In genomic region chr20:32597714-32598113, GRCh38 we compare ENCODE assay signal across 23 cellular contexts. TPM values are rescaled to one million over a fixed set of nuclear protein-coding genes. Genes with fewer than 3 reads are reported as not detected.
A peak's percentile ranks its signal among the peaks of the same experiment; 100 is the strongest.
DNase-seq lines count a peak whose midpoint lies in the region; ATAC-seq, FAIRE-seq and TF ChIP-seq lines count a peak whose summit lies in the region.
"Had no signal": no experiment of that assay in that cellular context is flagged by ENCODE, and none has a peak within 500 bp of the region (broad histone marks: within the 10 kb centered on the region; RNA-seq: fewer than 3 reads in every experiment).

No MANE protein-coding gene starts in this region.

- peaks cover 23 to 66% of the 10 kb centered on the region in 2 experiments for H3K27me3 ChIP-seq in HepG2 (ENCODE audit: control insufficient read depth in 1 of 2, insufficient read depth in 2 of 2, low read length in 2 of 2)
- H3K27me3 ChIP-seq in right lobe of liver = no peaks in the 10 kb centered on the region
- no peaks in the 10 kb centered on the region; a peak in 1 of 7 replicates for H3K27me3 ChIP-seq in H1 (replicated peaks in 1 of 4; ENCODE audit: control insufficient read depth in 3 of 4, extremely low read depth in 1 of 4, insufficient read depth in 3 of 4, low read length in 3 of 4)
- peaks cover 0 to 33% (median 0%) of the 10 kb centered on the region in 3 experiments for H3K27me3 ChIP-seq in neuronal stem cell (ENCODE audit: control insufficient read depth in 3 of 3, insufficient read depth in 3 of 3, low read depth in 1 of 3, low read length in 3 of 3)
- no peaks in the 10 kb centered on the region for H3K27me3 ChIP-seq in CD8-positive, alpha-beta T cell (ENCODE audit: insufficient read depth, low read length)
- H3K27me3 ChIP-seq: BLaER1 had no signal

- H3K27ac Mint-ChIP-seq in CD8-positive, alpha-beta T cell = no peak overlapping the region
- H3K27ac Mint-ChIP-seq: GM23338 had no signal

- no peak overlapping the region for H4K5ac ChIP-seq in H1 (ENCODE audit: insufficient read length, low read depth, low read length)

- H3K23ac ChIP-seq in H1 (ENCODE audit: insufficient read length) (no peak overlapping the region), neuronal stem cell (ENCODE audit: low read depth, low read length, poor library complexity) (no peak overlapping the region)

- H3K4me3 ChIP-seq in HepG2 (replicated peaks in 1 of 3; ENCODE audit: insufficient read depth in 1 of 3, low read depth in 2 of 3, low read length in 3 of 3) (no peak overlapping the region), right lobe of liver (no peak overlapping the region), H1 (ENCODE audit: extremely low read depth in 1 of 4, insufficient read depth in 2 of 4, low read depth in 3 of 4, low read length in 4 of 4) (no peak overlapping the region), neuronal stem cell (ENCODE audit: low read length in 2 of 2) (no peak overlapping the region)
- no peak overlapping the region for H3K4me3 ChIP-seq in CD8-positive, alpha-beta T cell (ENCODE audit: low read depth, low read length)
- H3K4me3 ChIP-seq: BLaER1, GM12878, GM23338, HAP-1 had no signal

- H4K91ac ChIP-seq in H1 (replicated peaks; ENCODE audit: insufficient read length, low read length) (no peak overlapping the region), neuronal stem cell (ENCODE audit: low read depth, low read length, poor library complexity) (no peak overlapping the region)

- TF ChIP-seq EP300 in HepG2 (IDR thresholded peaks at IDR 0.05; ENCODE audit: low read depth in 2 of 2, low read length in 2 of 2) = no peak
- no peak for TF ChIP-seq EP300 in HepG2 (CRISPR knock-in tag; IDR thresholded peaks at IDR 0.05; ENCODE audit: borderline replicate concordance)
- no peak for TF ChIP-seq EP300 in H1 (IDR thresholded peaks at IDR 0.05; ENCODE audit: borderline replicate concordance in 1 of 2, low read depth in 2 of 2, low read length in 2 of 2)

- no peak overlapping the region for H3K27ac ChIP-seq in HepG2 (ENCODE audit: extremely low read length, insufficient read depth, low read length)
- H3K27ac ChIP-seq in right lobe of liver = no peak overlapping the region
- no peak overlapping the region for H3K27ac ChIP-seq in H1 (ENCODE audit: low read depth, low read length)
- H3K27ac ChIP-seq in neuronal stem cell (replicated peaks; ENCODE audit: low read length) = no peak overlapping the region
- H3K27ac ChIP-seq in CD8-positive, alpha-beta T cell (ENCODE audit: low read depth, low read length) = no peak overlapping the region
- H3K27ac ChIP-seq: 22Rv1, BLaER1, C4-2B had no signal

- no peak overlapping the region for H2AK5ac ChIP-seq in H1 (ENCODE audit: low read depth, low read length)
- peak overlapping the region; percentile 66 for H2AK5ac ChIP-seq in neuronal stem cell (ENCODE audit: low read depth, low read length)

- H4K8ac ChIP-seq in H1 (ENCODE audit: extremely low read depth, insufficient read depth, low read length) = no peak overlapping the region
- H4K8ac ChIP-seq in neuronal stem cell (ENCODE audit: low read depth, low read length) = no peak overlapping the region

- TF ChIP-seq POLR2A in HepG2 (IDR thresholded peaks at IDR 0.05; ENCODE audit: insufficient read depth in 1 of 2, low read depth in 2 of 2, low read length in 2 of 2) = no peak
- TF ChIP-seq POLR2A in right lobe of liver (IDR thresholded peaks at IDR 0.05) = no peak
- TF ChIP-seq POLR2A in H1 (IDR thresholded peaks at IDR 0.05; ENCODE audit: control extremely low read depth in 1 of 2, low read depth in 2 of 2, low read length in 2 of 2) = no peak

- H3K79me2 ChIP-seq in HepG2 (ENCODE audit: insufficient read depth, low read length) (no peaks in the 10 kb centered on the region), H1 (ENCODE audit: control insufficient read depth in 1 of 2, insufficient read depth in 2 of 2, low read length in 2 of 2) (no peaks in the 10 kb centered on the region)

- FAIRE-seq in HepG2 (lab: Jason Lieb, UNC) (no peak), H1 (lab: Jason Lieb, UNC) (no peak)
- FAIRE-seq: A204.1, D721Med, GM12878, GM18507, H54 had no signal

- no peaks in the 10 kb centered on the region for H3K9me3 Mint-ChIP-seq in CD8-positive, alpha-beta T cell
- H3K9me3 Mint-ChIP-seq: CD4-positive, CD25-positive, alpha-beta regulatory T cell; CD8-positive, alpha-beta memory T cell; GM23338 had no signal

- H3K4ac ChIP-seq in H1 (replicated peaks; ENCODE audit: insufficient read length, low read depth, low read length) (no peak overlapping the region), neuronal stem cell (ENCODE audit: low read length) (no peak overlapping the region)

- H3K4me1 Mint-ChIP-seq in CD8-positive, alpha-beta T cell (ENCODE audit: low read depth) = no peaks in the 10 kb centered on the region
- H3K4me1 Mint-ChIP-seq: GM23338 had no signal

- H3K4me3 Mint-ChIP-seq in CD8-positive, alpha-beta T cell = no peak overlapping the region
- H3K4me3 Mint-ChIP-seq: B cell; CD4-positive, CD25-positive, alpha-beta regulatory T cell; CD8-positive, alpha-beta memory T cell; GM23338 had no signal

- DNase-seq in HepG2 (ENCODE audit: low spot score) (no peak), right lobe of liver (no peak), H1 (ENCODE audit: low read depth in 1 of 2, low spot score in 2 of 2) (no peak), neuronal stem cell (ENCODE audit: low spot score) (no peak), NCI-H2107 (lab: John Stamatoyannopoulos, UW) (no peak)
- DNase-seq in CD8-positive, alpha-beta T cell = no peak
- DNase-seq: CD4-positive, CD25-positive, alpha-beta regulatory T cell; CD8-positive, alpha-beta memory T cell; DMS 273 treated with DMSO at 0.1 percent for 48 hours; DMS79; EL; GDM1 had no signal

- H2AFZ ChIP-seq in HepG2 (ENCODE audit: low read length) (no peak overlapping the region), H1 (ENCODE audit: low read length) (no peak overlapping the region), neuronal stem cell (ENCODE audit: low read length) (no peak overlapping the region)

- H3K36me3 Mint-ChIP-seq in CD8-positive, alpha-beta T cell = no peaks in the 10 kb centered on the region
- H3K36me3 Mint-ChIP-seq: CD4-positive, CD25-positive, alpha-beta regulatory T cell; CD8-positive, alpha-beta memory T cell had no signal

- TF ChIP-seq RAD21 in HepG2 (CRISPR knock-in tag; IDR thresholded peaks at IDR 0.05) (no peak), H1 (IDR thresholded peaks at IDR 0.05 in 1 of 2, conservative IDR thresholded peaks at IDR 0.05 in 1 of 2; ENCODE audit: low read depth in 2 of 2, low read length in 2 of 2) (no peak)

- POLR2A ChIA-PET in HepG2 (lab: Yijun Ruan, JAX) = no interaction called here
- POLR2A ChIA-PET in H1 (lab: Charles Lee; ENCODE audit: partially characterized antibody) = interaction anchor here (1.0 kb wide), 1 partner anchor 14 kb away, joined by 4 read pairs; no protein-coding TSS in a partner anchor
- POLR2A ChIA-PET in CD8-positive, alpha-beta T cell (lab: Charles Lee) = interaction anchor here (1.2 kb wide), 1 partner anchor 13 kb away, joined by 3 read pairs; the partner anchor contains the start of gene NOL4L

- H3K79me1 ChIP-seq in H1 (ENCODE audit: low read depth, low read length) (no peaks in the 10 kb centered on the region), neuronal stem cell (ENCODE audit: low read depth, low read length) (no peaks in the 10 kb centered on the region)

- WGBS in HepG2 (ENCODE audit: low lambda C conversion rate) = 26% methylated on average over 7 of the region's 7 CpGs
- 71% methylated on average over 4 of the region's 7 CpGs for WGBS in right lobe of liver (ENCODE audit: insufficient coverage, low coverage, low lambda C conversion rate, missing lambda C conversion rate)
- 90% methylated on average over 7 of the region's 7 CpGs; no CpG with 5 or more reads in 1 of the 2 experiments for WGBS in H1 (ENCODE audit: extremely low coverage in 1 of 2, insufficient coverage in 1 of 2, insufficient read length in 1 of 2, insufficient replicate concordance in 2 of 2, low coverage in 1 of 2, low lambda C conversion rate in 2 of 2, missing lambda C conversion rate in 1 of 2), 2 experiments
- WGBS in neuronal stem cell (ENCODE audit: extremely low coverage in 2 of 2, insufficient read length in 2 of 2, insufficient replicate concordance in 1 of 2), 2 donors = no CpG with 5 or more reads among the region's 7 CpGs

- ATAC-seq in HepG2 (no peak), right lobe of liver (no peak)
- no peak for ATAC-seq in CD8-positive, alpha-beta T cell

- CTCF ChIA-PET in HepG2 (lab: Yijun Ruan, JAX; ENCODE audit: low intra/inter-chr PET ratio, low total read pairs) = no interaction called here
- CTCF ChIA-PET in H1 (lab: Charles Lee; ENCODE audit: partially characterized antibody) = interaction anchor here (0.6 to 1.9 kb wide), 7 partner anchors 10 to 278 kb away, joined by 3 to 7 read pairs (median 4); no protein-coding TSS in a partner anchor
- CTCF ChIA-PET in CD8-positive, alpha-beta T cell (lab: Charles Lee) = interaction anchor here (0.9 to 1.2 kb wide), 2 partner anchors 64 to 77 kb away, joined by 3 read pairs; no protein-coding TSS in a partner anchor

- H2BK5ac ChIP-seq in H1 (ENCODE audit: low read depth, low read length) (no peak overlapping the region), neuronal stem cell (ENCODE audit: low read length) (no peak overlapping the region)

- H3K9me3 ChIP-seq in HepG2 (ENCODE audit: low read length) (no peaks in the 10 kb centered on the region), right lobe of liver (no peaks in the 10 kb centered on the region), H1 (ENCODE audit: insufficient read depth in 2 of 2, low read depth in 1 of 2, low read length in 1 of 2) (no peaks in the 10 kb centered on the region), neuronal stem cell (replicated peaks in 1 of 2; ENCODE audit: control insufficient read depth in 2 of 2, insufficient read depth in 1 of 2, low read depth in 1 of 2, low read length in 2 of 2) (no peaks in the 10 kb centered on the region)
- no peaks in the 10 kb centered on the region for H3K9me3 ChIP-seq in CD8-positive, alpha-beta T cell (ENCODE audit: low read length)
- H3K9me3 ChIP-seq: BLaER1, HAP-1 had no signal

- H3K4me2 ChIP-seq in HepG2 (ENCODE audit: low read depth, low read length) (no peak overlapping the region), H1 (ENCODE audit: insufficient read depth in 1 of 2, low read depth in 2 of 2, low read length in 2 of 2) (no peak overlapping the region), neuronal stem cell (ENCODE audit: insufficient read depth, low read length, poor library complexity, severe bottlenecking) (no peak overlapping the region)
- H3K4me2 ChIP-seq: BLaER1, GM23338 had no signal

- H3K27me3 Mint-ChIP-seq in CD8-positive, alpha-beta T cell (ENCODE audit: low read depth) = no peaks in the 10 kb centered on the region
- H3K27me3 Mint-ChIP-seq: B cell; CD8-positive, alpha-beta memory T cell had no signal

- H2BK120ac ChIP-seq in H1 (replicated peaks; ENCODE audit: low read depth, low read length) (no peak overlapping the region), neuronal stem cell (ENCODE audit: low read depth, low read length) (no peak overlapping the region)

- H3K14ac ChIP-seq in H1 (ENCODE audit: insufficient read length) = no peak overlapping the region
- H3K14ac ChIP-seq in neuronal stem cell (ENCODE audit: low read length) = no peak overlapping the region

- no peak overlapping the region for H2BK20ac ChIP-seq in H1 (ENCODE audit: low read length)

- no peak overlapping the region for H3K9ac ChIP-seq in HepG2 (ENCODE audit: insufficient read depth, low read depth, low read length)
- H3K9ac ChIP-seq in H1 (replicated peaks in 1 of 4; ENCODE audit: extremely low read depth in 1 of 4, low read depth in 3 of 4, low read length in 3 of 4) = no peak overlapping the region
- no peak overlapping the region for H3K9ac ChIP-seq in neuronal stem cell (ENCODE audit: low read depth, low read length, poor library complexity)
- H3K9ac ChIP-seq: BLaER1 had no signal

- H3K4me1 ChIP-seq in HepG2 (ENCODE audit: insufficient read depth, low read length) (peaks cover 8% of the 10 kb centered on the region), right lobe of liver (no peaks in the 10 kb centered on the region), H1 (replicated peaks in 1 of 4; ENCODE audit: control insufficient read depth in 3 of 4, insufficient read depth in 4 of 4, low read length in 3 of 4) (no peaks in the 10 kb centered on the region), neuronal stem cell (ENCODE audit: control insufficient read depth in 2 of 2, insufficient read depth in 1 of 2, low read depth in 1 of 2, low read length in 2 of 2) (peaks cover 0 to 2% of the 10 kb centered on the region in 2 donors)
- H3K4me1 ChIP-seq in CD8-positive, alpha-beta T cell (ENCODE audit: insufficient read depth, low read length) = no peaks in the 10 kb centered on the region
- H3K4me1 ChIP-seq: HAP-1 had no signal

- intact Hi-C loops in HepG2 (cut with micrococcal nuclease; ENCODE audit: unreplicated experiment) = no loop called here
- intact Hi-C loops in right lobe of liver (cut with DNase I) = no loop called here
- intact Hi-C loops in CD8-positive, alpha-beta T cell (cut with DNase I, micrococcal nuclease) = no loop called here

- H2BK12ac ChIP-seq in H1 (ENCODE audit: low read depth, low read length) (no peak overlapping the region), neuronal stem cell (ENCODE audit: low read length) (no peak overlapping the region)

- H2BK15ac ChIP-seq in H1 (ENCODE audit: low read length) (no peak overlapping the region), neuronal stem cell (ENCODE audit: low read length) (no peak overlapping the region)

- H3K23me2 ChIP-seq in H1 (ENCODE audit: low read depth, low read length) = no peaks in the 10 kb centered on the region

- no peak overlapping the region for H3K56ac ChIP-seq in H1 (replicated peaks; ENCODE audit: insufficient read length, low read depth, low read length)

- H3K18ac ChIP-seq in H1 (ENCODE audit: extremely low read depth, low read length) (no peak overlapping the region), neuronal stem cell (ENCODE audit: low read length) (no peak overlapping the region)

- in situ Hi-C loops in HepG2 (cut with HindIII; ENCODE audit: extremely low pct_ligation_motif_present, low pct_unique_long_range_greater_than_20kb) = no loop called here

- TF ChIP-seq CTCF in HepG2 (CRISPR knock-in tag; IDR thresholded peaks at IDR 0.05) (no peak), right lobe of liver (IDR thresholded peaks at IDR 0.05) (no peak), H1 (IDR thresholded peaks at IDR 0.05; ENCODE audit: control extremely low read depth in 1 of 3, insufficient read depth in 1 of 3, low read depth in 1 of 3, low read length in 3 of 3) (no peak)
- TF ChIP-seq CTCF in CD8-positive, alpha-beta T cell (IDR thresholded peaks at IDR 0.05) = no peak

- no peaks in the 10 kb centered on the region for H4K20me1 ChIP-seq in HepG2 (ENCODE audit: insufficient read depth, low read length)
- H4K20me1 ChIP-seq in H1 (replicated peaks in 1 of 2; ENCODE audit: control insufficient read depth in 1 of 2, insufficient read depth in 2 of 2, low read length in 2 of 2) = peaks cover 0 to 3% of the 10 kb centered on the region in 2 experiments
- H4K20me1 ChIP-seq: BLaER1 had no signal

- no TSS peak for BruUV-seq in HepG2 (replicated peaks; lab: Mats Ljungman, UMichigan)

- H3K36me3 ChIP-seq in HepG2 (replicated peaks in 1 of 2; ENCODE audit: control insufficient read depth in 1 of 2, insufficient read depth in 2 of 2, low read length in 2 of 2) (no peaks in the 10 kb centered on the region), right lobe of liver (no peaks in the 10 kb centered on the region), H1 (ENCODE audit: control insufficient read depth in 2 of 4, insufficient read depth in 4 of 4, low read length in 3 of 4) (no peaks in the 10 kb centered on the region), neuronal stem cell (replicated peaks in 1 of 2; ENCODE audit: control insufficient read depth in 2 of 2, insufficient read depth in 2 of 2, low read length in 2 of 2) (no peaks in the 10 kb centered on the region)
- no peaks in the 10 kb centered on the region for H3K36me3 ChIP-seq in CD8-positive, alpha-beta T cell (ENCODE audit: insufficient read depth, low read length)
- H3K36me3 ChIP-seq: BLaER1, HAP-1 had no signal

RNA-seq across cellular contexts. Expression of gene NOL4L, which starts 12.6 kb away (rescaled TPM):
- 16.6 and 16.9 TPM in 2 replicates for total RNA-seq in HepG2 (2016; rRNA removed; fragmentation: Illumina TruSeq; extraction: Trizol)
- total RNA-seq in HepG2 (2016; cell fraction: cytosol; rRNA removed; fragmentation: Illumina TruSeq; extraction: Trizol; ENCODE audit: low read depth) = 19.2 and 19.4 TPM in 2 replicates
- total RNA-seq in HepG2 (2016; cell fraction: insoluble cytoplasmic fraction; rRNA removed; fragmentation: Illumina TruSeq; extraction: Trizol) = 14.6 and 17.1 TPM in 2 replicates
- total RNA-seq in HepG2 (2016; cell fraction: membrane; rRNA removed; fragmentation: Illumina TruSeq; extraction: Trizol) = 21.3 and 24.1 TPM in 2 replicates
- 21.2 and 22.3 TPM in 2 replicates for total RNA-seq in HepG2 (2016; cell fraction: nucleus; rRNA removed; fragmentation: Illumina TruSeq; extraction: Trizol)
- 35.4 and 38.7 TPM in 2 replicates for polyA plus RNA-seq in HepG2 (2011; rRNA removed)
- 16.5 and 20.9 TPM in 2 replicates for polyA plus RNA-seq in HepG2 (2011; cell fraction: cytosol; rRNA removed)
- 91.0 and 107 TPM in 2 replicates for polyA plus RNA-seq in HepG2 (2011; cell fraction: nucleus; rRNA removed)
- 36.0 and 39.2 TPM in 2 replicates for polyA plus RNA-seq in HepG2 (2012)
- polyA plus RNA-seq in HepG2 (2016; cell fraction: cytosol; fragmentation: Illumina TruSeq; extraction: Trizol; ENCODE audit: low read depth) = 35.0 and 39.6 TPM in 2 replicates
- 21.6 and 26.9 TPM in 2 replicates for polyA plus RNA-seq in HepG2 (2016; cell fraction: insoluble cytoplasmic fraction; fragmentation: Illumina TruSeq; extraction: Trizol; ENCODE audit: low read depth)
- polyA plus RNA-seq in HepG2 (2016; cell fraction: membrane; fragmentation: Illumina TruSeq; extraction: Trizol; ENCODE audit: low read depth) = 31.2 and 32.6 TPM in 2 replicates
- polyA plus RNA-seq in HepG2 (2016; cell fraction: nucleus; fragmentation: Illumina TruSeq; extraction: Trizol; ENCODE audit: insufficient read depth, low read depth) = 57.5 and 60.6 TPM in 2 replicates
- polyA minus RNA-seq in HepG2 (2011; rRNA and poly(A)+ RNA removed; ENCODE audit: low replicate concordance) = 6.7 and 47.8 TPM in 2 replicates
- 28.0 and 37.6 TPM in 2 replicates for polyA minus RNA-seq in HepG2 (2011; cell fraction: cytosol; rRNA and poly(A)+ RNA removed)
- polyA minus RNA-seq in HepG2 (2011; cell fraction: nucleus; rRNA and poly(A)+ RNA removed) = 30.5 and 30.6 TPM in 2 replicates
- 1 to 10 TPM; 4.3 to 6.5 (median 5.7) TPM for total RNA-seq in right lobe of liver
- total RNA-seq in H1 (2021; fragmentation: NEBNext Ultra II Directional; extraction: Animal tissue kit (Norgen Biotek cat#: 25700)) = 23.5 and 23.7 TPM in 2 replicates
- 15.3 and 24.9 TPM in 2 replicates for polyA plus RNA-seq in H1 (2011; rRNA removed)
- polyA plus RNA-seq in H1 (2011; cell fraction: cytosol; rRNA removed) = 11.7 TPM
- polyA plus RNA-seq in H1 (2011; cell fraction: nucleus; rRNA removed) = 37.7 TPM
- polyA plus RNA-seq in H1 (2012, experiment 1 of 2) = 18.6 to 23.1 TPM (median 21.2 TPM) in 4 replicates
- polyA plus RNA-seq in H1 (2012, experiment 2 of 2) = 15.5 TPM
- 16.7 TPM for polyA plus RNA-seq in H1 (2013, experiment 1 of 2)
- polyA plus RNA-seq in H1 (2013, experiment 2 of 2) = 18.6 TPM
- polyA minus RNA-seq in H1 (2011; rRNA and poly(A)+ RNA removed) = 8.1 and 8.9 TPM in 2 replicates
- 14.1 TPM for polyA minus RNA-seq in H1 (2011; cell fraction: cytosol; rRNA and poly(A)+ RNA removed)
- 14.4 TPM for polyA minus RNA-seq in H1 (2011; cell fraction: nucleus; rRNA and poly(A)+ RNA removed)
- 27.2 TPM for polyA plus RNA-seq in neuronal stem cell (2013, experiment 1 of 2)
- polyA plus RNA-seq in neuronal stem cell (2013, experiment 2 of 2) = 27.3 TPM
- total RNA-seq in CD8-positive, alpha-beta T cell = 10 to 100 TPM; 39.1 to 39.7 TPM

Comparison
In these comparisons a context has a peak if more than half of its experiments do, and no peak if none do; other contexts are left out.
1. Of the 41 proteins assayed by ChIP-seq in both HepG2 and H1: peak only in HepG2: none; only in H1: none; in both: KDM1A; in neither: 40.